In the genomic region with DNA sequence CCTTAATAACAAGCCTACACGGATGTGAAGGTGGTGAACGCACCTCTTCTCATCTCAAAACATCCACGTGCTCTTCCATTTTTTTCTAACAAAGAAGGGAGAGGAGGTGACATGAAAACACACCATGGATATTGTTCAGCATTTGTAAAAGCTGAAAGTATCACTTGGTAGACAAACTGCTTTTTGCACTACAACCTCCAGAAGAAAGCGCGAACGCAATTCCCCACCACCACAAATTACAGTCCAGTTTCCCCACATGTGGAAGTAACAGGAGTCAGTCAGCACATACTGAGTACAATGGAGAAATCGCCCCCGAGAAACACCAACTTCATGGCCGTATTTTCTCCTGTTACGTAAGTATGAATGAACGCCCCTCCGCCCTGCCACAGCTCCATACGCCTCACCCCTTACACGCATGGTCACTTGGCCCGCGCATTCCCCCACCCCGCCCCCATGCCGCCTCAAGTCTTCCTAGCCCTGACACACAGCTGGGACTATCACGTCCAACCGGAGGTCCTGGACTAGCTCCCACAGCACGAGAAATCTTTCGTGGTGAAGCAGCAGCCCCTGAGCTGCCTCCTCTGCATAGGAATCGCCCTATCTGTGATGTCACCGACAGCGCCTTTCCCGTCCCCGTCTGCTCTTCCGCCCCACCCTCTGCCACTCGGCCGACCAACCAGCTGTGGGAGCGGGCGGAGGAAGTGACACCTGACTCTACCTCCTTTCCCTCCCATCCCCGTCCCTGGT, we compare ENCODE assay signal across 8 cellular contexts.
DNase-seq lines count a peak whose midpoint lies in the region; ATAC-seq, FAIRE-seq and TF ChIP-seq lines count a peak whose summit lies in the region.
"Not testable (repeated sequence)": the region's sequence is repeated elsewhere in the genome, so short reads cannot be mapped to it uniquely, and the experiment has no call there.

No MANE protein-coding gene starts in this region.

- in situ Hi-C loops in GM12878 (cut with MboI) = not testable (repeated sequence)

- TF ChIP-seq RAD21 in GM12878 (IDR thresholded peaks at IDR 0.05; ENCODE audit: insufficient read depth, low read depth, low read length) = not testable (repeated sequence)

- not testable (repeated sequence) for H3K9me3 Mint-ChIP-seq in stimulated activated naive CD8-positive, alpha-beta T cell treated with anti-CD3 and anti-CD28 coated beads, Interleukin-15, amount 100 ng/mL, for 72 hours

- peak; percentile 89 for DNase-seq in NAMALWA (ENCODE audit: low spot score)
- peak; percentile 47 for DNase-seq in activated CD4-positive, alpha-beta T cell treated with anti-CD3 and anti-CD28 coated beads for 1 hour
- DNase-seq in GM12878 (ENCODE audit: low read depth, low spot score) = peak; percentile 64
- DNase-seq in heart left ventricle = peak in 3 of 5 donors; percentile 17 to 44 (median 27)
- DNase-seq in nucleus accumbens (lab: John Stamatoyannopoulos, UW) = peak in 53 of 56 donors; percentile 10 to 88 (median 63)
- DNase-seq in stimulated activated naive CD8-positive, alpha-beta T cell treated with anti-CD3 and anti-CD28 coated beads, Interleukin-15, amount 100 ng/mL, for 72 hours = peak; percentile 61 to 67

- peak; percentile 84 for TF ChIP-seq POLR2A in GM12878 (IDR thresholded peaks at IDR 0.05; ENCODE audit: low read depth, low read length)
- TF ChIP-seq POLR2A in heart left ventricle (IDR thresholded peaks at IDR 0.05) = not testable (repeated sequence)

- BruUV-seq in GM12878 (replicated peaks; lab: Mats Ljungman, UMichigan) = TSS peak; percentile 100

- POLR2A ChIA-PET in GM12878 (lab: Charles Lee) = not testable (repeated sequence)

- CTCF ChIA-PET in GM12878 (lab: Yijun Ruan, JAX) = not testable (repeated sequence)

- H3K79me2 ChIP-seq in GM12878 (ENCODE audit: control insufficient read depth, insufficient read depth, low read length) = not testable (repeated sequence)

- ATAC-seq in GM18499 (IDR thresholded peaks at IDR 0.05; ENCODE audit: insufficient read depth, unreplicated experiment) (peak; percentile 87), HG02588 (IDR thresholded peaks at IDR 0.05; ENCODE audit: unreplicated experiment) (peak; percentile 93), GM12878 (peak; percentile 96), heart left ventricle (peak in 3 of 4 donors; percentile 53 to 71 (median 69))
- peak; percentile 91 for ATAC-seq in stimulated activated naive CD8-positive, alpha-beta T cell treated with anti-CD3 and anti-CD28 coated beads, Interleukin-15, amount 100 ng/mL, for 72 hours

- intact Hi-C loops in GM12878 (cut with micrococcal nuclease; ENCODE audit: unreplicated experiment); heart left ventricle (cut with DNase I): not testable (repeated sequence)

- not testable (repeated sequence) for H3K4me2 ChIP-seq in GM12878 (ENCODE audit: control insufficient read depth, insufficient read depth)

- H3K27ac ChIP-seq in GM12878 (ENCODE audit: control insufficient read depth, insufficient read depth) = peak overlapping the region; percentile 63; the same call in 1 of the 2 replicates
- peak overlapping the region in 1 of 12 donors; percentile 38 for H3K27ac ChIP-seq in heart left ventricle

- H3K27ac Mint-ChIP-seq in stimulated activated naive CD8-positive, alpha-beta T cell treated with anti-CD3 and anti-CD28 coated beads, Interleukin-15, amount 100 ng/mL, for 72 hours = peak overlapping the region; percentile 100

- H3K4me3 ChIP-seq in GM12878 (peak overlapping the region; percentile 47; the same call in 1 of the 2 replicates), heart left ventricle (peak overlapping the region in 1 of 12 donors; percentile 27)

- SMC1A ChIA-PET in GM12878 (lab: Charles Lee; ENCODE audit: uncharacterized antibody, unreplicated experiment) = not testable (repeated sequence)

- H3K27me3 Mint-ChIP-seq in stimulated activated naive CD8-positive, alpha-beta T cell treated with anti-CD3 and anti-CD28 coated beads, Interleukin-15, amount 100 ng/mL, for 72 hours = not testable (repeated sequence)

- H3K4me1 ChIP-seq in GM12878 (ENCODE audit: control insufficient read depth, insufficient read depth, low read length); heart left ventricle: not testable (repeated sequence)

- not testable (repeated sequence) for FAIRE-seq in GM12878 (lab: Jason Lieb, UNC)

- peak overlapping the region; percentile 73 to 75 for H3K4me3 Mint-ChIP-seq in stimulated activated naive CD8-positive, alpha-beta T cell treated with anti-CD3 and anti-CD28 coated beads, Interleukin-15, amount 100 ng/mL, for 72 hours

- H2AFZ ChIP-seq in GM12878 (ENCODE audit: control insufficient read depth, low read depth, low read length) = peak overlapping the region; percentile 87

- RAD21 ChIA-PET in GM12878 (lab: Charles Lee; ENCODE audit: unreplicated experiment) = not testable (repeated sequence)

- not testable (repeated sequence) for H3K9me3 ChIP-seq in GM12878 (replicated peaks; ENCODE audit: control insufficient read depth, insufficient read depth, low read length); heart left ventricle

- H3K36me3 ChIP-seq in GM12878 (ENCODE audit: control insufficient read depth in 2 of 2, insufficient read depth in 2 of 2, low read length in 1 of 2); heart left ventricle: not testable (repeated sequence)

- WGBS in GM12878 (ENCODE audit: insufficient coverage, insufficient replicate concordance, low lambda C conversion rate, missing lambda C conversion rate) = 2% methylated on average over 26 of the region's 33 CpGs
- 8 to 10% (median 9%) methylated on average over 6 to 31 of the region's 33 CpGs for WGBS in heart left ventricle, 4 donors

- not testable (repeated sequence) for TF ChIP-seq CTCF in GM12878 (IDR thresholded peaks at IDR 0.05 in 2 of 3, conservative IDR thresholded peaks at IDR 0.05 in 1 of 3; ENCODE audit: control insufficient read depth in 2 of 3, extremely low read depth in 1 of 3, insufficient read depth in 1 of 3, low read depth in 3 of 3, low read length in 3 of 3); heart left ventricle (IDR thresholded peaks at IDR 0.05)

- H4K20me1 ChIP-seq in GM12878 (ENCODE audit: control insufficient read depth, insufficient read depth) = not testable (repeated sequence)

- H3K4me1 Mint-ChIP-seq in stimulated activated naive CD8-positive, alpha-beta T cell treated with anti-CD3 and anti-CD28 coated beads, Interleukin-15, amount 100 ng/mL, for 72 hours = peaks cover 17% of the 10 kb centered on the region

- not testable (repeated sequence) for TF ChIP-seq EP300 in GM12878 (IDR thresholded peaks at IDR 0.05; ENCODE audit: borderline replicate concordance in 1 of 2, control insufficient read depth in 1 of 2, low read depth in 2 of 2, low read length in 2 of 2)

- not testable (repeated sequence) for H3K27me3 ChIP-seq in GM12878 (replicated peaks in 1 of 2; ENCODE audit: control insufficient read depth in 2 of 2, insufficient read depth in 2 of 2, low read length in 1 of 2); heart left ventricle

- peak overlapping the region; percentile 76 for H3K9ac ChIP-seq in GM12878 (ENCODE audit: control insufficient read depth, insufficient read depth, low read length)

TF ChIP-seq in GM12878, 131 proteins besides CTCF, POLR2A, EP300 and RAD21 (continues in another document):
- TF ChIP-seq HCFC1 (IDR thresholded peaks at IDR 0.05; ENCODE audit: low read length) = 0 out of 2 replicates have a peak, but pooled peaks have one; percentile 19
- TF ChIP-seq IKZF2 (IDR thresholded peaks at IDR 0.05) = peak; percentile 42 to 59; a peak in 3 of 4 replicates
- TF ChIP-seq SMAD5 (IDR thresholded peaks at IDR 0.05; ENCODE audit: low read depth) = peak; percentile 100
- TF ChIP-seq ETV6 (conservative IDR thresholded peaks at IDR 0.05 in 1 of 2, IDR thresholded peaks at IDR 0.05 in 1 of 2; ENCODE audit: borderline replicate concordance in 1 of 2, low read depth in 1 of 2) = peak in 1 of 2 experiments; percentile 32; a peak in 1 of 4 replicates
- TF ChIP-seq MEF2A (IDR thresholded peaks at IDR 0.05; ENCODE audit: insufficient read depth, low read depth, low read length) = 0 out of 2 replicates have a peak, but pooled peaks have one; percentile 23
- TF ChIP-seq POLR2AphosphoS5 (IDR thresholded peaks at IDR 0.05; ENCODE audit: low read length) = peak; percentile 98
- peak; percentile 82 for TF ChIP-seq ATF2 (IDR thresholded peaks at IDR 0.05; ENCODE audit: low read length)
- 0 out of 4 replicates have a peak, but pooled peaks of 1 of the 2 experiments have one; percentile 34 for TF ChIP-seq BHLHE40 (IDR thresholded peaks at IDR 0.05; ENCODE audit: borderline replicate concordance in 1 of 2, low read depth in 2 of 2, low read length in 1 of 2)
- peak; percentile 18; the same call in 1 of the 2 replicates for TF ChIP-seq JUNB (IDR thresholded peaks at IDR 0.05)
- TF ChIP-seq TARDBP (IDR thresholded peaks at IDR 0.05; ENCODE audit: borderline replicate concordance) = peak; percentile 97
- TF ChIP-seq POLR2AphosphoS2 (IDR thresholded peaks at IDR 0.05; ENCODE audit: low read depth, low read length) = peak; percentile 95
- peak; percentile 83 for TF ChIP-seq ATF7 (IDR thresholded peaks at IDR 0.05; ENCODE audit: low read depth)
- 0 out of 2 replicates have a peak, but pooled peaks have one; percentile 11 for TF ChIP-seq TCF7 (IDR thresholded peaks at IDR 0.05; ENCODE audit: borderline replicate concordance)
- TF ChIP-seq BACH1 (IDR thresholded peaks at IDR 0.05; ENCODE audit: borderline replicate concordance) = peak; percentile 86
- TF ChIP-seq TCF12 (IDR thresholded peaks at IDR 0.05; ENCODE audit: low read depth, low read length) = 0 out of 2 replicates have a peak, but pooled peaks have one; percentile 57
- TF ChIP-seq PML (IDR thresholded peaks at IDR 0.05; ENCODE audit: low read length) = peak; percentile 99
- TF ChIP-seq TCF3 (IDR thresholded peaks at IDR 0.05; ENCODE audit: borderline replicate concordance, insufficient read depth, low read depth, low read length) = peak; percentile 90; the same call in 1 of the 2 replicates
- TF ChIP-seq BCL11A (IDR thresholded peaks at IDR 0.05; ENCODE audit: low read depth, low read length) = peak; percentile 36; the same call in 1 of the 2 replicates

Comparison
In these comparisons a context has a peak if more than half of its experiments do, and no peak if none do; other contexts are left out.
1. DNase-seq: peak in every context shown above with its lines; median percentile 89 in NAMALWA; 64 in GM12878; 64 in stimulated activated naive CD8-positive, alpha-beta T cell treated with anti-CD3 and anti-CD28 coated beads, Interleukin-15, amount 100 ng/mL, for 72 hours; 63 in nucleus accumbens; 47 in activated CD4-positive, alpha-beta T cell treated with anti-CD3 and anti-CD28 coated beads for 1 hour; 27 in heart left ventricle.